1 cellular context compared by ENCODE assay signal in genomic region chr19:3047307-3048189, GRCh38.
TF ChIP-seq lines count a peak whose summit lies in the region.

No MANE protein-coding gene starts in this region.

TF ChIP-seq in K562, 482 proteins besides CTCF, POLR2A, EP300 and RAD21 (continued from another document and continues in another):
- no peak for TF ChIP-seq TRIM25 (IDR thresholded peaks at IDR 0.05; ENCODE audit: borderline replicate concordance)
- TF ChIP-seq ATF1 (CRISPR knock-in tag; IDR thresholded peaks at IDR 0.05), result no peak
- TF ChIP-seq ATF1 (tag; IDR thresholded peaks at IDR 0.05), result peak; percentile 77
- TF ChIP-seq ZNF146 (CRISPR knock-in tag; IDR thresholded peaks at IDR 0.05; ENCODE audit: unreplicated experiment), result no peak
- TF ChIP-seq GABPA (tag; conservative IDR thresholded peaks at IDR 0.05; ENCODE audit: low read depth), result 0 out of 2 replicates have a peak, but pooled peaks have one; percentile 15
- no peak for TF ChIP-seq ARID2 (IDR thresholded peaks at IDR 0.05)
- TF ChIP-seq, protein P1, sequence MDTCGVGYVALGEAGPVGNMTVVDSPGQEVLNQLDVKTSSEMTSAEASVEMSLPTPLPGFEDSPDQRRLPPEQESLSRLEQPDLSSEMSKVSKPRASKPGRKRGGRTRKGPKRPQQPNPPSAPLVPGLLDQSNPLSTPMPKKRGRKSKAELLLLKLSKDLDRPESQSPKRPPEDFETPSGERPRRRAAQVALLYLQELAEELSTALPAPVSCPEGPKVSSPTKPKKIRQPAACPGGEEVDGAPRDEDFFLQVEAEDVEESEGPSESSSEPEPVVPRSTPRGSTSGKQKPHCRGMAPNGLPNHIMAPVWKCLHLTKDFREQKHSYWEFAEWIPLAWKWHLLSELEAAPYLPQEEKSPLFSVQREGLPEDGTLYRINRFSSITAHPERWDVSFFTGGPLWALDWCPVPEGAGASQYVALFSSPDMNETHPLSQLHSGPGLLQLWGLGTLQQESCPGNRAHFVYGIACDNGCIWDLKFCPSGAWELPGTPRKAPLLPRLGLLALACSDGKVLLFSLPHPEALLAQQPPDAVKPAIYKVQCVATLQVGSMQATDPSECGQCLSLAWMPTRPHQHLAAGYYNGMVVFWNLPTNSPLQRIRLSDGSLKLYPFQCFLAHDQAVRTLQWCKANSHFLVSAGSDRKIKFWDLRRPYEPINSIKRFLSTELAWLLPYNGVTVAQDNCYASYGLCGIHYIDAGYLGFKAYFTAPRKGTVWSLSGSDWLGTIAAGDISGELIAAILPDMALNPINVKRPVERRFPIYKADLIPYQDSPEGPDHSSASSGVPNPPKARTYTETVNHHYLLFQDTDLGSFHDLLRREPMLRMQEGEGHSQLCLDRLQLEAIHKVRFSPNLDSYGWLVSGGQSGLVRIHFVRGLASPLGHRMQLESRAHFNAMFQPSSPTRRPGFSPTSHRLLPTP (IDR thresholded peaks at IDR 0.05; ENCODE audit: borderline replicate concordance, extremely low read depth, insufficient read length), result peak; percentile 68
- TF ChIP-seq, protein P2, sequence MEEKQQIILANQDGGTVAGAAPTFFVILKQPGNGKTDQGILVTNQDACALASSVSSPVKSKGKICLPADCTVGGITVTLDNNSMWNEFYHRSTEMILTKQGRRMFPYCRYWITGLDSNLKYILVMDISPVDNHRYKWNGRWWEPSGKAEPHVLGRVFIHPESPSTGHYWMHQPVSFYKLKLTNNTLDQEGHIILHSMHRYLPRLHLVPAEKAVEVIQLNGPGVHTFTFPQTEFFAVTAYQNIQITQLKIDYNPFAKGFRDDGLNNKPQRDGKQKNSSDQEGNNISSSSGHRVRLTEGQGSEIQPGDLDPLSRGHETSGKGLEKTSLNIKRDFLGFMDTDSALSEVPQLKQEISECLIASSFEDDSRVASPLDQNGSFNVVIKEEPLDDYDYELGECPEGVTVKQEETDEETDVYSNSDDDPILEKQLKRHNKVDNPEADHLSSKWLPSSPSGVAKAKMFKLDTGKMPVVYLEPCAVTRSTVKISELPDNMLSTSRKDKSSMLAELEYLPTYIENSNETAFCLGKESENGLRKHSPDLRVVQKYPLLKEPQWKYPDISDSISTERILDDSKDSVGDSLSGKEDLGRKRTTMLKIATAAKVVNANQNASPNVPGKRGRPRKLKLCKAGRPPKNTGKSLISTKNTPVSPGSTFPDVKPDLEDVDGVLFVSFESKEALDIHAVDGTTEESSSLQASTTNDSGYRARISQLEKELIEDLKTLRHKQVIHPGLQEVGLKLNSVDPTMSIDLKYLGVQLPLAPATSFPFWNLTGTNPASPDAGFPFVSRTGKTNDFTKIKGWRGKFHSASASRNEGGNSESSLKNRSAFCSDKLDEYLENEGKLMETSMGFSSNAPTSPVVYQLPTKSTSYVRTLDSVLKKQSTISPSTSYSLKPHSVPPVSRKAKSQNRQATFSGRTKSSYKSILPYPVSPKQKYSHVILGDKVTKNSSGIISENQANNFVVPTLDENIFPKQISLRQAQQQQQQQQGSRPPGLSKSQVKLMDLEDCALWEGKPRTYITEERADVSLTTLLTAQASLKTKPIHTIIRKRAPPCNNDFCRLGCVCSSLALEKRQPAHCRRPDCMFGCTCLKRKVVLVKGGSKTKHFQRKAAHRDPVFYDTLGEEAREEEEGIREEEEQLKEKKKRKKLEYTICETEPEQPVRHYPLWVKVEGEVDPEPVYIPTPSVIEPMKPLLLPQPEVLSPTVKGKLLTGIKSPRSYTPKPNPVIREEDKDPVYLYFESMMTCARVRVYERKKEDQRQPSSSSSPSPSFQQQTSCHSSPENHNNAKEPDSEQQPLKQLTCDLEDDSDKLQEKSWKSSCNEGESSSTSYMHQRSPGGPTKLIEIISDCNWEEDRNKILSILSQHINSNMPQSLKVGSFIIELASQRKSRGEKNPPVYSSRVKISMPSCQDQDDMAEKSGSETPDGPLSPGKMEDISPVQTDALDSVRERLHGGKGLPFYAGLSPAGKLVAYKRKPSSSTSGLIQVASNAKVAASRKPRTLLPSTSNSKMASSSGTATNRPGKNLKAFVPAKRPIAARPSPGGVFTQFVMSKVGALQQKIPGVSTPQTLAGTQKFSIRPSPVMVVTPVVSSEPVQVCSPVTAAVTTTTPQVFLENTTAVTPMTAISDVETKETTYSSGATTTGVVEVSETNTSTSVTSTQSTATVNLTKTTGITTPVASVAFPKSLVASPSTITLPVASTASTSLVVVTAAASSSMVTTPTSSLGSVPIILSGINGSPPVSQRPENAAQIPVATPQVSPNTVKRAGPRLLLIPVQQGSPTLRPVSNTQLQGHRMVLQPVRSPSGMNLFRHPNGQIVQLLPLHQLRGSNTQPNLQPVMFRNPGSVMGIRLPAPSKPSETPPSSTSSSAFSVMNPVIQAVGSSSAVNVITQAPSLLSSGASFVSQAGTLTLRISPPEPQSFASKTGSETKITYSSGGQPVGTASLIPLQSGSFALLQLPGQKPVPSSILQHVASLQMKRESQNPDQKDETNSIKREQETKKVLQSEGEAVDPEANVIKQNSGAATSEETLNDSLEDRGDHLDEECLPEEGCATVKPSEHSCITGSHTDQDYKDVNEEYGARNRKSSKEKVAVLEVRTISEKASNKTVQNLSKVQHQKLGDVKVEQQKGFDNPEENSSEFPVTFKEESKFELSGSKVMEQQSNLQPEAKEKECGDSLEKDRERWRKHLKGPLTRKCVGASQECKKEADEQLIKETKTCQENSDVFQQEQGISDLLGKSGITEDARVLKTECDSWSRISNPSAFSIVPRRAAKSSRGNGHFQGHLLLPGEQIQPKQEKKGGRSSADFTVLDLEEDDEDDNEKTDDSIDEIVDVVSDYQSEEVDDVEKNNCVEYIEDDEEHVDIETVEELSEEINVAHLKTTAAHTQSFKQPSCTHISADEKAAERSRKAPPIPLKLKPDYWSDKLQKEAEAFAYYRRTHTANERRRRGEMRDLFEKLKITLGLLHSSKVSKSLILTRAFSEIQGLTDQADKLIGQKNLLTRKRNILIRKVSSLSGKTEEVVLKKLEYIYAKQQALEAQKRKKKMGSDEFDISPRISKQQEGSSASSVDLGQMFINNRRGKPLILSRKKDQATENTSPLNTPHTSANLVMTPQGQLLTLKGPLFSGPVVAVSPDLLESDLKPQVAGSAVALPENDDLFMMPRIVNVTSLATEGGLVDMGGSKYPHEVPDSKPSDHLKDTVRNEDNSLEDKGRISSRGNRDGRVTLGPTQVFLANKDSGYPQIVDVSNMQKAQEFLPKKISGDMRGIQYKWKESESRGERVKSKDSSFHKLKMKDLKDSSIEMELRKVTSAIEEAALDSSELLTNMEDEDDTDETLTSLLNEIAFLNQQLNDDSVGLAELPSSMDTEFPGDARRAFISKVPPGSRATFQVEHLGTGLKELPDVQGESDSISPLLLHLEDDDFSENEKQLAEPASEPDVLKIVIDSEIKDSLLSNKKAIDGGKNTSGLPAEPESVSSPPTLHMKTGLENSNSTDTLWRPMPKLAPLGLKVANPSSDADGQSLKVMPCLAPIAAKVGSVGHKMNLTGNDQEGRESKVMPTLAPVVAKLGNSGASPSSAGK (IDR thresholded peaks at IDR 0.05), result no peak
- TF ChIP-seq ZNF76 (CRISPR knock-in tag; IDR thresholded peaks at IDR 0.05; ENCODE audit: borderline replicate concordance), result no peak
- TF ChIP-seq ZBTB26 (CRISPR knock-in tag; IDR thresholded peaks at IDR 0.05), result no peak
- no peak for TF ChIP-seq HINFP (tag; conservative IDR thresholded peaks at IDR 0.05; ENCODE audit: low read depth)
- TF ChIP-seq ZBTB40 (IDR thresholded peaks at IDR 0.05), result peak; percentile 32; the same call in 1 of the 2 replicates
- no peak for TF ChIP-seq ZBTB40 (CRISPR knock-in tag; IDR thresholded peaks at IDR 0.05)
- TF ChIP-seq C11orf30 (IDR thresholded peaks at IDR 0.05; ENCODE audit: low read depth), result no peak
- no peak for TF ChIP-seq SNRNP70 (optimal IDR thresholded peaks at IDR 0.05; ENCODE audit: low read depth, low read length)
- TF ChIP-seq MEIS2 (IDR thresholded peaks at IDR 0.05; ENCODE audit: partially characterized antibody), result peak; percentile 100
- TF ChIP-seq BRD9 (IDR thresholded peaks at IDR 0.05; ENCODE audit: low read depth, partially characterized antibody), result no peak
- no peak for TF ChIP-seq NR3C1 (CRISPR knock-in tag; IDR thresholded peaks at IDR 0.05)
- TF ChIP-seq HDAC6 (IDR thresholded peaks at IDR 0.05; ENCODE audit: low read depth, low read length), result no peak
- TF ChIP-seq THRAP3 (IDR thresholded peaks at IDR 0.05; ENCODE audit: borderline replicate concordance), result no peak
- no peak; the same call in 1 of the 2 replicates for TF ChIP-seq RBFOX2 (IDR thresholded peaks at IDR 0.05; ENCODE audit: low read depth, low read length)
